Comparison of ENCODE assay signal across 8 cellular contexts in the genomic region with DNA sequence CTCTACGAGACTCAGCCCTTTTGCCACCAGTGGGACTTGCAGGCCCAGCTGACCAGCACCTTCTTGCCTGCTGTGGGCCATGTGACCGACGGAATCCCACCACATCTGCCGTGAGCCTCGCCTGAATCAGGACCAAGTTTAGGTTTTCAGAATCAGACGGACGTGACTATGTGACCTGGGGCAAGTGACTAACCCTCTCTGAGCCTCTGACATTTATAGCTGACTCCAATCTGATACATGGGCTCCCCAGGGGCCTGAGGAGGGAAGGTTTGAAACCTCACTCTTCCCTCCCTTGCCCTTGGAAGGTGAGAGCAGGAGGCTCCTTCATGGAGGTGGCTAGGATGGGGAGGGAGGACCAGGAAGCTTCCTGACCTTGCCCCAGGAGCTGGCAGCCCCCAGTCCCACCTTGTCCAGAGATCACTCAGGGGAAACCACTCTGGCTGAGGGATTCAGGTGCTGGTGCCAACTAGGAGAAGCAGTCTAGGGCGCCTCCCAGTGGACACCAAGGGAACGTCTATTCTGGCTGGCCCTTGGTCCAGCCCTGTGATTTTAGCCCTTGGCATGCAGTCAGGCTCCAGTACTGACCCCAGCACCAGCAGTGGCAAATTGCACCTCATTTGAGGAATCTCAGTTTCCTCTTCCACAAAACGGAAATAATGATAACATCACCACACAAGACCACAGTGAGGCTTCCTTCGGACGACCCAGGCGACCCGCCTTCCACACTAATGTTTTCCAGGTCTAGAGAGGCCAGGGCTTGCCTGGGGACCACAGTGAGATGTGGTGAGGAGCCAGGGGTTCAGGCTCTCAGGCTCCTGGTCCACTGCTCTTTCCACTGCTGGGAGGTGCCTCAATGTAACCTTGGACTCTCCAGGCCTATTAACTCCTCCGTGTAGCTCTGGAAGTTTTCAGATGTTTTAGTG. TPM values are rescaled to one million over a fixed set of nuclear protein-coding genes. Genes with fewer than 3 reads are reported as not detected.
DNase-seq lines count a peak whose midpoint lies in the region; ATAC-seq, FAIRE-seq and TF ChIP-seq lines count a peak whose summit lies in the region.

No MANE protein-coding gene starts in this region.

- no peaks in the 10 kb centered on the region for H3K4me1 ChIP-seq in Loucy (ENCODE audit: insufficient read depth, low read length, poor library complexity, severe bottlenecking)
- H3K4me1 ChIP-seq in SK-N-SH (ENCODE audit: control insufficient read depth in 1 of 2, insufficient read depth in 2 of 2, low read depth in 1 of 2, low read length in 1 of 2), result peaks cover 0 to 15% of the 10 kb centered on the region in 2 experiments; a peak in 1 of 4 replicates
- peaks cover 18% of the 10 kb centered on the region for H3K4me1 ChIP-seq in HepG2 (ENCODE audit: insufficient read depth, low read length)
- H3K4me1 ChIP-seq in stomach, result peaks cover 7 to 23% (median 20%) of the 10 kb centered on the region in 4 donors

- H3K27me3 ChIP-seq in Loucy (ENCODE audit: insufficient read depth, low read length, poor library complexity, severe bottlenecking), result no peaks in the 10 kb centered on the region
- H3K27me3 ChIP-seq in SK-N-SH (ENCODE audit: insufficient read depth), result no peaks in the 10 kb centered on the region; the same call in 1 of the 2 replicates
- H3K27me3 ChIP-seq in HepG2 (ENCODE audit: control insufficient read depth in 1 of 2, insufficient read depth in 2 of 2, low read length in 2 of 2), result peaks cover 0 to 2% of the 10 kb centered on the region in 2 experiments; a peak in 2 of 5 replicates
- H3K27me3 ChIP-seq in stomach, result peaks cover 0 to 4% (median 0%) of the 10 kb centered on the region in 3 donors

- CTCF ChIA-PET in SK-N-SH (lab: Yijun Ruan, JAX), result interaction anchor here (0.6 to 8.4 kb wide), 45 partner anchors 8 to 193 kb away, joined by 3 to 131 read pairs (median 5); a partner anchor contains a TSS
- CTCF ChIA-PET in HepG2 (lab: Yijun Ruan, JAX; ENCODE audit: low intra/inter-chr PET ratio, low total read pairs), result interaction anchor here (0.6 to 1.5 kb wide), 7 partner anchors 17 to 182 kb away, joined by 3 to 6 read pairs (median 4); no protein-coding TSS in a partner anchor

- TF ChIP-seq EP300 in SK-N-SH (IDR thresholded peaks at IDR 0.05; ENCODE audit: borderline replicate concordance in 1 of 2, low read depth in 1 of 2, low read length in 1 of 2), result 0 out of 4 replicates have a peak, but pooled peaks of 1 of the 2 experiments have one; percentile 28
- TF ChIP-seq EP300 in HepG2 (IDR thresholded peaks at IDR 0.05; ENCODE audit: low read depth in 2 of 2, low read length in 2 of 2), result no peak
- no peak for TF ChIP-seq EP300 in HepG2 (CRISPR knock-in tag; IDR thresholded peaks at IDR 0.05; ENCODE audit: borderline replicate concordance)
- no peak for TF ChIP-seq EP300 in stomach (IDR thresholded peaks at IDR 0.05)

- TF ChIP-seq POLR2A in HepG2 (IDR thresholded peaks at IDR 0.05; ENCODE audit: insufficient read depth in 1 of 2, low read depth in 2 of 2, low read length in 2 of 2), result no peak
- TF ChIP-seq POLR2A in stomach (IDR thresholded peaks at IDR 0.05), result no peak

- FAIRE-seq in HepG2 (lab: Jason Lieb, UNC), result peak; percentile 72

- intact Hi-C loops in HepG2 (cut with micrococcal nuclease; ENCODE audit: unreplicated experiment), result loop anchor here (1.0 to 2.0 kb wide), 3 partner anchors 47 to 151 kb away; a partner anchor contains a TSS
- intact Hi-C loops in stomach (cut with DNase I; ENCODE audit: low total_unique reads), result no loop called here

- H3K4me2 ChIP-seq in Loucy (ENCODE audit: low read depth, low read length, poor library complexity, severe bottlenecking) (no peak overlapping the region), SK-N-SH (no peak overlapping the region), HepG2 (ENCODE audit: low read depth, low read length) (no peak overlapping the region)

- no peaks in the 10 kb centered on the region for H3K79me2 ChIP-seq in Loucy (ENCODE audit: insufficient read depth, low read length)
- H3K79me2 ChIP-seq in SK-N-SH (ENCODE audit: insufficient read depth), result no peaks in the 10 kb centered on the region
- H3K79me2 ChIP-seq in HepG2 (ENCODE audit: insufficient read depth, low read length), result no peaks in the 10 kb centered on the region

- TF ChIP-seq CTCF in Loucy (conservative IDR thresholded peaks at IDR 0.05; ENCODE audit: low read length) (peak; percentile 83), SK-N-SH (IDR thresholded peaks at IDR 0.05) (peak; percentile 87), choroid plexus epithelial cell (conservative IDR thresholded peaks at IDR 0.05; ENCODE audit: low read depth, low read length) (peak; percentile 91), HepG2 (CRISPR knock-in tag; IDR thresholded peaks at IDR 0.05) (peak; percentile 94), stomach (IDR thresholded peaks at IDR 0.05) (peak in 5 of 7 experiments; percentile 64 to 85 (median 80))

- DNase-seq in ELF-1 (ENCODE audit: low read depth, low spot score) (peak; percentile 92), SK-N-SH (peak; percentile 83), choroid plexus epithelial cell (ENCODE audit: low read depth) (peak; percentile 81), HepG2 (ENCODE audit: low spot score) (peak; percentile 57), stomach (peak; percentile 81)

- no peaks in the 10 kb centered on the region for H3F3A ChIP-seq in Loucy (ENCODE audit: low read depth)
- H3F3A ChIP-seq in SK-N-SH (replicated peaks; ENCODE audit: insufficient read depth), result no peaks in the 10 kb centered on the region

- no peak overlapping the region for H2AFZ ChIP-seq in Loucy (ENCODE audit: low read length)
- H2AFZ ChIP-seq in SK-N-SH (ENCODE audit: low read depth), result no peak overlapping the region
- no peak overlapping the region for H2AFZ ChIP-seq in HepG2 (ENCODE audit: low read length)

- peak; percentile 94 for TF ChIP-seq RAD21 in SK-N-SH (IDR thresholded peaks at IDR 0.05; ENCODE audit: low read length)
- TF ChIP-seq RAD21 in HepG2 (CRISPR knock-in tag; IDR thresholded peaks at IDR 0.05), result peak; percentile 91

- H3K4me3 ChIP-seq in Loucy (ENCODE audit: low read length, poor library complexity, severe bottlenecking) (no peak overlapping the region), SK-N-SH (ENCODE audit: low read depth in 2 of 2, low read length in 1 of 2) (no peak overlapping the region; a peak in 1 of 4 replicates), choroid plexus epithelial cell (ENCODE audit: low read depth, low read length) (no peak overlapping the region), HepG2 (replicated peaks in 1 of 3; ENCODE audit: insufficient read depth in 1 of 3, low read depth in 2 of 3, low read length in 3 of 3) (no peak overlapping the region), stomach (no peak overlapping the region)

- H4K20me1 ChIP-seq in Loucy (ENCODE audit: insufficient read depth, low read length, poor library complexity, severe bottlenecking) (no peaks in the 10 kb centered on the region), SK-N-SH (ENCODE audit: insufficient read depth) (no peaks in the 10 kb centered on the region), HepG2 (ENCODE audit: insufficient read depth, low read length) (no peaks in the 10 kb centered on the region)

- H3K9me2 ChIP-seq in Loucy (replicated peaks; ENCODE audit: low read depth, low read length) (no peaks in the 10 kb centered on the region), SK-N-SH (no peaks in the 10 kb centered on the region)

- POLR2A ChIA-PET in SK-N-SH (lab: Yijun Ruan, JAX), result interaction anchor here (1.3 to 1.5 kb wide), 2 partner anchors 29 to 120 kb away, joined by 3 read pairs; a partner anchor contains a TSS
- POLR2A ChIA-PET in HepG2 (lab: Yijun Ruan, JAX), result no interaction called here

- H3K9ac ChIP-seq in Loucy (ENCODE audit: low read depth, low read length, poor library complexity, severe bottlenecking) (no peak overlapping the region), SK-N-SH (no peak overlapping the region), HepG2 (ENCODE audit: insufficient read depth, low read depth, low read length) (no peak overlapping the region)

- peak; percentile 93 for ATAC-seq in HepG2
- ATAC-seq in GM18867 (IDR thresholded peaks at IDR 0.05; ENCODE audit: unreplicated experiment), result no peak
- no peak for ATAC-seq in GM19467 (IDR thresholded peaks at IDR 0.05; ENCODE audit: unreplicated experiment)

- BruUV-seq in HepG2 (replicated peaks; lab: Mats Ljungman, UMichigan), result no TSS peak

- H3K9me3 ChIP-seq in Loucy (ENCODE audit: insufficient read depth, low read depth, low read length) (no peaks in the 10 kb centered on the region), SK-N-SH (no peaks in the 10 kb centered on the region), HepG2 (ENCODE audit: low read length) (no peaks in the 10 kb centered on the region), stomach (no peaks in the 10 kb centered on the region)

- WGBS in SK-N-SH (ENCODE audit: low lambda C conversion rate), result 50% methylated on average over 11 of the region's 15 CpGs
- WGBS in HepG2 (ENCODE audit: low lambda C conversion rate), result 55% methylated on average over 12 of the region's 15 CpGs
- 58 to 78% (median 64%) methylated on average over 13 to 15 of the region's 15 CpGs for WGBS in stomach, 5 donors

- H3K36me3 ChIP-seq in Loucy (ENCODE audit: insufficient read depth, low read length), result no peaks in the 10 kb centered on the region
- H3K36me3 ChIP-seq in SK-N-SH (replicated peaks in 1 of 2; ENCODE audit: control insufficient read depth in 1 of 2, insufficient read depth in 2 of 2, low read length in 1 of 2), result no peaks in the 10 kb centered on the region
- H3K36me3 ChIP-seq in HepG2 (replicated peaks in 1 of 2; ENCODE audit: control insufficient read depth in 1 of 2, insufficient read depth in 2 of 2, low read length in 2 of 2), result no peaks in the 10 kb centered on the region
- no peaks in the 10 kb centered on the region for H3K36me3 ChIP-seq in stomach

- in situ Hi-C loops in HepG2 (cut with HindIII; ENCODE audit: extremely low pct_ligation_motif_present, low pct_unique_long_range_greater_than_20kb), result no loop called here

- H3K27ac ChIP-seq in SK-N-SH (ENCODE audit: low read depth in 2 of 2, low read length in 1 of 2), result no peak overlapping the region; a peak in 1 of 4 replicates
- no peak overlapping the region for H3K27ac ChIP-seq in HepG2 (ENCODE audit: extremely low read length, insufficient read depth, low read length)
- H3K27ac ChIP-seq in stomach, result peak overlapping the region in 2 of 5 donors; percentile 8 to 71

RNA-seq across cellular contexts. Expression of a gene that starts 47.2 kb away (rescaled TPM):
- polyA plus RNA-seq in SK-N-SH (2012; rRNA removed) (1.1 and 1.4 TPM in 2 replicates), HepG2 (2011; rRNA removed) (4.4 and 6.2 TPM in 2 replicates), stomach (1 to 10 TPM; 1.2 to 1.5 (median 1.4) TPM)
- polyA plus RNA-seq in SK-N-SH (2012; cell fraction: cytosol; rRNA removed), result 1.5 and 3.4 TPM in 2 replicates
- 1.9 and 3.2 TPM in 2 replicates for polyA plus RNA-seq in SK-N-SH (2012; cell fraction: nucleus; rRNA removed)
- total RNA-seq in HepG2 (2016; rRNA removed; fragmentation: Illumina TruSeq; extraction: Trizol) (0.81 and 1.4 TPM in 2 replicates), stomach (1 to 10 TPM in 3 of 5 donors, under 1 TPM in 1, not detected in 1; 0.92 to 8.4 (median 2.9) TPM)
- 1.2 and 2.8 TPM in 2 replicates for total RNA-seq in HepG2 (2016; cell fraction: cytosol; rRNA removed; fragmentation: Illumina TruSeq; extraction: Trizol; ENCODE audit: low read depth)
- 1.6 TPM in 2 replicates for total RNA-seq in HepG2 (2016; cell fraction: insoluble cytoplasmic fraction; rRNA removed; fragmentation: Illumina TruSeq; extraction: Trizol)
- total RNA-seq in HepG2 (2016; cell fraction: membrane; rRNA removed; fragmentation: Illumina TruSeq; extraction: Trizol), result 2.9 and 3.9 TPM in 2 replicates
- total RNA-seq in HepG2 (2016; cell fraction: nucleus; rRNA removed; fragmentation: Illumina TruSeq; extraction: Trizol), result 1.2 and 1.9 TPM in 2 replicates
- 3.5 and 4.0 TPM in 2 replicates for polyA plus RNA-seq in HepG2 (2011; cell fraction: cytosol; rRNA removed)
- polyA plus RNA-seq in HepG2 (2011; cell fraction: nucleus; rRNA removed), result 13.8 and 15.6 TPM in 2 replicates
- polyA plus RNA-seq in HepG2 (2012), result 8.2 and 9.2 TPM in 2 replicates
- 2.3 and 2.9 TPM in 2 replicates for polyA plus RNA-seq in HepG2 (2016; cell fraction: cytosol; fragmentation: Illumina TruSeq; extraction: Trizol; ENCODE audit: low read depth)
- 2.0 and 2.2 TPM in 2 replicates for polyA plus RNA-seq in HepG2 (2016; cell fraction: insoluble cytoplasmic fraction; fragmentation: Illumina TruSeq; extraction: Trizol; ENCODE audit: low read depth)
- 3.2 and 3.7 TPM in 2 replicates for polyA plus RNA-seq in HepG2 (2016; cell fraction: membrane; fragmentation: Illumina TruSeq; extraction: Trizol; ENCODE audit: low read depth)
- polyA plus RNA-seq in HepG2 (2016; cell fraction: nucleus; fragmentation: Illumina TruSeq; extraction: Trizol; ENCODE audit: insufficient read depth, low read depth), result 3.0 and 3.7 TPM in 2 replicates
- 2.1 and 7.7 TPM in 2 replicates for polyA minus RNA-seq in HepG2 (2011; rRNA and poly(A)+ RNA removed; ENCODE audit: low replicate concordance)
- polyA minus RNA-seq in HepG2 (2011; cell fraction: cytosol; rRNA and poly(A)+ RNA removed), result 2.9 and 7.2 TPM in 2 replicates
- polyA minus RNA-seq in HepG2 (2011; cell fraction: nucleus; rRNA and poly(A)+ RNA removed), result 1.7 and 2.9 TPM in 2 replicates

RNA-seq across cellular contexts. Expression of a gene that starts 52.1 kb away (rescaled TPM):
- polyA plus RNA-seq in SK-N-SH (2012; rRNA removed), result 2.7 and 3.3 TPM in 2 replicates
- 1.2 and 2.2 TPM in 2 replicates for polyA plus RNA-seq in SK-N-SH (2012; cell fraction: cytosol; rRNA removed)
- 7.1 and 8.6 TPM in 2 replicates for polyA plus RNA-seq in SK-N-SH (2012; cell fraction: nucleus; rRNA removed)
- total RNA-seq in HepG2 (2016; rRNA removed; fragmentation: Illumina TruSeq; extraction: Trizol), result 2.3 and 3.9 TPM in 2 replicates
- 0.61 and 0.88 TPM in 2 replicates for total RNA-seq in HepG2 (2016; cell fraction: cytosol; rRNA removed; fragmentation: Illumina TruSeq; extraction: Trizol; ENCODE audit: low read depth)
- 2.1 and 3.9 TPM in 2 replicates for total RNA-seq in HepG2 (2016; cell fraction: insoluble cytoplasmic fraction; rRNA removed; fragmentation: Illumina TruSeq; extraction: Trizol)
- total RNA-seq in HepG2 (2016; cell fraction: membrane; rRNA removed; fragmentation: Illumina TruSeq; extraction: Trizol), result 2.2 and 2.4 TPM in 2 replicates
- 4.9 and 6.5 TPM in 2 replicates for total RNA-seq in HepG2 (2016; cell fraction: nucleus; rRNA removed; fragmentation: Illumina TruSeq; extraction: Trizol)
- 2.6 and 3.3 TPM in 2 replicates for polyA plus RNA-seq in HepG2 (2011; rRNA removed)
- polyA plus RNA-seq in HepG2 (2011; cell fraction: cytosol; rRNA removed), result 1.5 and 2.1 TPM in 2 replicates
- 12.4 and 14.2 TPM in 2 replicates for polyA plus RNA-seq in HepG2 (2011; cell fraction: nucleus; rRNA removed)
- 2.6 and 5.3 TPM in 2 replicates for polyA plus RNA-seq in HepG2 (2012)
- polyA plus RNA-seq in HepG2 (2016; cell fraction: cytosol; fragmentation: Illumina TruSeq; extraction: Trizol; ENCODE audit: low read depth), result 0.45 and 0.67 TPM in 2 replicates
- polyA plus RNA-seq in HepG2 (2016; cell fraction: insoluble cytoplasmic fraction; fragmentation: Illumina TruSeq; extraction: Trizol; ENCODE audit: low read depth), result 2.5 and 3.0 TPM in 2 replicates
- polyA plus RNA-seq in HepG2 (2016; cell fraction: membrane; fragmentation: Illumina TruSeq; extraction: Trizol; ENCODE audit: low read depth), result 1.5 and 1.9 TPM in 2 replicates
- 14.4 and 14.8 TPM in 2 replicates for polyA plus RNA-seq in HepG2 (2016; cell fraction: nucleus; fragmentation: Illumina TruSeq; extraction: Trizol; ENCODE audit: insufficient read depth, low read depth)
- 2.0 and 8.0 TPM in 2 replicates for polyA minus RNA-seq in HepG2 (2011; rRNA and poly(A)+ RNA removed; ENCODE audit: low replicate concordance)
- polyA minus RNA-seq in HepG2 (2011; cell fraction: cytosol; rRNA and poly(A)+ RNA removed), result 2.2 and 3.0 TPM in 2 replicates
- polyA minus RNA-seq in HepG2 (2011; cell fraction: nucleus; rRNA and poly(A)+ RNA removed), result 4.6 TPM in 2 replicates
- total RNA-seq in stomach, result 10 to 100 TPM in 1 of 5 donors, 1 to 10 TPM in 2, under 1 TPM in 2; under 0.01 to 27.2 (median 1.3) TPM
- 1 to 10 TPM in 1 of 3 donors, under 1 TPM in 2; 0.15 to 3.2 (median 0.75) TPM for polyA plus RNA-seq in stomach
